ENCODE assay signal across 17 cellular contexts in genomic region chr13:93172109-93172508, GRCh38. TPM values are rescaled to one million over a fixed set of nuclear protein-coding genes. Genes with fewer than 3 reads are reported as not detected.
DNase-seq lines count a peak whose midpoint lies in the region; FAIRE-seq and TF ChIP-seq lines count a peak whose summit lies in the region.
"Had no signal": no experiment of that assay in that cellular context is flagged by ENCODE, and none has a peak within 500 bp of the region (broad histone marks: within the 10 kb centered on the region; RNA-seq: fewer than 3 reads in every experiment).

No MANE protein-coding gene starts in this region.

- peak; percentile 33 for FAIRE-seq in TTC549 (lab: Jason Lieb, UNC)

- H3K27me3 ChIP-seq in kidney epithelial cell (ENCODE audit: control insufficient read depth, insufficient read depth, low read length), result no peaks in the 10 kb centered on the region
- H3K27me3 ChIP-seq: Peyer's patch, upper lobe of left lung had no signal

- CTCF ChIA-PET in activated naive CD4-positive, alpha-beta T cell treated with anti-CD3 and anti-CD28 coated beads, Interleukin-2, amount 10 ng/mL, durations not matched to agents 7 days and 5 days (lab: Charles Lee), result no interaction called here

- no peaks in the 10 kb centered on the region for H3K36me3 Mint-ChIP-seq in activated naive CD4-positive, alpha-beta T cell treated with anti-CD3 and anti-CD28 coated beads, Interleukin-2, amount 10 ng/mL, durations not matched to agents 7 days and 5 days

- H3K36me3 ChIP-seq in kidney epithelial cell (ENCODE audit: control insufficient read depth, insufficient read depth, low read length), result no peaks in the 10 kb centered on the region
- H3K36me3 ChIP-seq: Peyer's patch, upper lobe of left lung had no signal

- no peaks in the 10 kb centered on the region for H3K4me1 Mint-ChIP-seq in activated naive CD4-positive, alpha-beta T cell treated with anti-CD3 and anti-CD28 coated beads, Interleukin-2, amount 10 ng/mL, durations not matched to agents 7 days and 5 days

- H3K4me3 ChIP-seq in AG09309 (ENCODE audit: control insufficient read depth, low read depth, low read length) (no peak overlapping the region), kidney epithelial cell (ENCODE audit: low read depth, low read length) (no peak overlapping the region)
- H3K4me3 ChIP-seq: Peyer's patch, upper lobe of left lung had no signal

- H3K4me3 Mint-ChIP-seq in activated naive CD4-positive, alpha-beta T cell treated with anti-CD3 and anti-CD28 coated beads, Interleukin-2, amount 10 ng/mL, durations not matched to agents 7 days and 5 days, result no peak overlapping the region
- H3K4me3 Mint-ChIP-seq: activated CD4-positive, alpha-beta T cell treated with anti-CD3 and anti-CD28 coated beads for 36 hours; dendritic cell treated with granulocyte-macrophage colony-stimulating factor and Interleukin-4, amounts not matched to agents 40 ng/mL and 50 ng/mL, for 4 days; T-helper 1 cell treated with Interleukin-12 subunit alpha and Interleukin-12 subunit beta and Interleukin-4 antibody, amounts not matched to agents 30 μg/mL and 1 μg/mL, for 36 hours had no signal

- no peak overlapping the region for H3K27ac Mint-ChIP-seq in activated naive CD4-positive, alpha-beta T cell treated with anti-CD3 and anti-CD28 coated beads, Interleukin-2, amount 10 ng/mL, durations not matched to agents 7 days and 5 days
- H3K27ac Mint-ChIP-seq: activated CD4-positive, alpha-beta T cell treated with anti-CD3 and anti-CD28 coated beads for 36 hours; dendritic cell treated with granulocyte-macrophage colony-stimulating factor and Interleukin-4, amounts not matched to agents 40 ng/mL and 50 ng/mL, for 4 days; T-helper 1 cell treated with Interleukin-12 subunit alpha and Interleukin-12 subunit beta and Interleukin-4 antibody, amounts not matched to agents 30 μg/mL and 1 μg/mL, for 36 hours had no signal

- TF ChIP-seq CTCF in AG09309 (IDR thresholded peaks at IDR 0.05; ENCODE audit: control insufficient read depth, insufficient read depth, low read depth, low read length, missing control alignments) (peak; percentile 40), kidney epithelial cell (IDR thresholded peaks at IDR 0.05; ENCODE audit: insufficient read depth, low read length, poor library complexity, severe bottlenecking) (peak; percentile 14)

- H3K27ac ChIP-seq in caudate nucleus (ENCODE audit: low read depth, low read length), result no peak overlapping the region
- H3K27ac ChIP-seq: HL-60, Peyer's patch, upper lobe of left lung had no signal

- H3K9me3 Mint-ChIP-seq in activated naive CD4-positive, alpha-beta T cell treated with anti-CD3 and anti-CD28 coated beads, Interleukin-2, amount 10 ng/mL, durations not matched to agents 7 days and 5 days, result peaks cover 6% of the 10 kb centered on the region

- H3K27me3 Mint-ChIP-seq in activated naive CD4-positive, alpha-beta T cell treated with anti-CD3 and anti-CD28 coated beads, Interleukin-2, amount 10 ng/mL, durations not matched to agents 7 days and 5 days, result no peaks in the 10 kb centered on the region
- H3K27me3 Mint-ChIP-seq: activated CD4-positive, alpha-beta T cell treated with anti-CD3 and anti-CD28 coated beads for 36 hours; dendritic cell treated with granulocyte-macrophage colony-stimulating factor and Interleukin-4, amounts not matched to agents 40 ng/mL and 50 ng/mL, for 4 days had no signal

- DNase-seq in AG09309 (ENCODE audit: low read depth), result no peak
- peak; percentile 11 for DNase-seq in HCEC 1CT
- DNase-seq in kidney epithelial cell (ENCODE audit: low read depth), result no peak
- DNase-seq in superior temporal gyrus (ENCODE audit: extremely low spot score), result no peak
- no peak for DNase-seq in activated naive CD4-positive, alpha-beta T cell treated with anti-CD3 and anti-CD28 coated beads, Interleukin-2, amount 10 ng/mL, durations not matched to agents 7 days and 5 days
- no peak for DNase-seq in activated T-cell treated with anti-CD3 and anti-CD28 coated beads, Interleukin-2, amount 50 U/mL, for 1 hour
- no peak for DNase-seq in caudate nucleus (lab: John Stamatoyannopoulos, UW)
- DNase-seq: activated CD4-positive, alpha-beta T cell treated with anti-CD3 and anti-CD28 coated beads for 36 hours; amniotic stem cell; DMS79 treated with DMSO at 0.1 percent for 48 hours; Peyer's patch; posterior cingulate gyrus; upper lobe of left lung had no signal

RNA-seq across cellular contexts. Expression of gene GPC6, which starts 54.5 kb away (rescaled TPM):
- 62.6 and 62.7 TPM in 2 replicates for total RNA-seq in kidney epithelial cell
- total RNA-seq: activated CD4-positive, alpha-beta T cell treated with anti-CD3 and anti-CD28 coated beads for 36 hours had no signal
